Comparison of ENCODE assay signal across 8 cellular contexts in genomic region chr20:63864978-63865640, GRCh38. TPM values are rescaled to one million over a fixed set of nuclear protein-coding genes. Genes with fewer than 3 reads are reported as not detected.
DNase-seq lines count a peak whose midpoint lies in the region; FAIRE-seq and TF ChIP-seq lines count a peak whose summit lies in the region.

TSS of gene TPD52L2 (plus strand) at chr20:63865270. CDS start at chr20:63865366, 96 bp downstream.

- DNase-seq in GF-D8 (lab: John Stamatoyannopoulos, UW) (peak; percentile 96), HEK293T (ENCODE audit: extremely low spot score) (peak; percentile 97), NAMALWA (ENCODE audit: low spot score) (peak; percentile 98), SK-N-DZ (ENCODE audit: low spot score) (peak; percentile 100), frontal cortex (ENCODE audit: low spot score in 2 of 2) (peak; percentile 99), neuronal stem cell (ENCODE audit: low spot score) (peak; percentile 96)
- peak; percentile 99 for DNase-seq in activated naive CD4-positive, alpha-beta T cell treated with anti-CD3 and anti-CD28 coated beads for 36 hours

- H3K4me3 ChIP-seq in neuronal stem cell (ENCODE audit: low read length in 2 of 2), result peak within 1 kb of the TSS; percentile 87 to 97

- H3K9me3 Mint-ChIP-seq in activated naive CD4-positive, alpha-beta T cell treated with anti-CD3 and anti-CD28 coated beads for 36 hours, result no peaks in the 10 kb centered on the region

- peaks cover 17% of the 10 kb centered on the region for H3K79me1 ChIP-seq in neuronal stem cell (ENCODE audit: low read depth, low read length)

- WGBS in neuronal stem cell (ENCODE audit: extremely low coverage in 2 of 2, insufficient read length in 2 of 2, insufficient replicate concordance in 1 of 2), 2 donors, result no CpG with 5 or more reads among the region's 68 CpGs

- no peak for FAIRE-seq in frontal cortex (lab: Jason Lieb, UNC)

- no peak within 1 kb of the TSS for H4K91ac ChIP-seq in neuronal stem cell (ENCODE audit: low read depth, low read length, poor library complexity)

- no peaks in the 10 kb centered on the region for H3K9me3 ChIP-seq in neuronal stem cell (replicated peaks in 1 of 2; ENCODE audit: control insufficient read depth in 2 of 2, insufficient read depth in 1 of 2, low read depth in 1 of 2, low read length in 2 of 2)

- peak within 1 kb of the TSS; percentile 2 for H3K4ac ChIP-seq in neuronal stem cell (ENCODE audit: low read length)

- H4K8ac ChIP-seq in neuronal stem cell (ENCODE audit: low read depth, low read length), result peak within 1 kb of the TSS; percentile 98

- peak within 1 kb of the TSS; percentile 94 for H2AFZ ChIP-seq in neuronal stem cell (ENCODE audit: low read length)

- H3K4me1 ChIP-seq in neuronal stem cell (ENCODE audit: control insufficient read depth in 2 of 2, insufficient read depth in 1 of 2, low read depth in 1 of 2, low read length in 2 of 2), result peaks cover 5 to 8% of the 10 kb centered on the region in 2 donors

- no peak within 1 kb of the TSS for H2BK120ac ChIP-seq in neuronal stem cell (ENCODE audit: low read depth, low read length)

- peak within 1 kb of the TSS; percentile 99 for H3K23ac ChIP-seq in neuronal stem cell (ENCODE audit: low read depth, low read length, poor library complexity)

- H2BK5ac ChIP-seq in neuronal stem cell (ENCODE audit: low read length), result peak within 1 kb of the TSS; percentile 90

- peak within 1 kb of the TSS; percentile 84 for H2AK5ac ChIP-seq in neuronal stem cell (ENCODE audit: low read depth, low read length)

- no peak within 1 kb of the TSS for H2BK12ac ChIP-seq in neuronal stem cell (ENCODE audit: low read length)

- peaks cover 24 to 55% of the 10 kb centered on the region in 2 donors for H3K36me3 ChIP-seq in neuronal stem cell (replicated peaks in 1 of 2; ENCODE audit: control insufficient read depth in 2 of 2, insufficient read depth in 2 of 2, low read length in 2 of 2)

- peak within 1 kb of the TSS; percentile 93 for H3K18ac ChIP-seq in neuronal stem cell (ENCODE audit: low read length)

- H3K36me3 Mint-ChIP-seq in activated naive CD4-positive, alpha-beta T cell treated with anti-CD3 and anti-CD28 coated beads for 36 hours (ENCODE audit: low read depth), result peaks cover 23% of the 10 kb centered on the region

- H3K27me3 Mint-ChIP-seq in activated naive CD4-positive, alpha-beta T cell treated with anti-CD3 and anti-CD28 coated beads for 36 hours (ENCODE audit: low read depth), result no peaks in the 10 kb centered on the region

- CTCF ChIA-PET in HEK293T (lab: Yijun Ruan, JAX), result interaction anchor here (0.7 to 1.5 kb wide), 3 partner anchors 17 to 90 kb away, joined by 3 to 7 read pairs (median 3); no protein-coding TSS in a partner anchor
- CTCF ChIA-PET in activated naive CD4-positive, alpha-beta T cell treated with anti-CD3 and anti-CD28 coated beads for 36 hours (lab: Charles Lee), result interaction anchor here (0.9 to 2.2 kb wide), 6 partner anchors 31 to 328 kb away, joined by 3 to 9 read pairs (median 4); partner anchors contain the start of gene PTK6

- peak within 1 kb of the TSS; percentile 98 for H3K4me2 ChIP-seq in neuronal stem cell (ENCODE audit: insufficient read depth, low read length, poor library complexity, severe bottlenecking)

- H3K4me3 Mint-ChIP-seq in activated naive CD4-positive, alpha-beta T cell treated with anti-CD3 and anti-CD28 coated beads for 36 hours, result peak within 1 kb of the TSS; percentile 87

- peak within 1 kb of the TSS; percentile 81 for H3K27ac ChIP-seq in neuronal stem cell (replicated peaks; ENCODE audit: low read length)

- H3K27me3 ChIP-seq in neuronal stem cell (ENCODE audit: control insufficient read depth in 3 of 3, insufficient read depth in 3 of 3, low read depth in 1 of 3, low read length in 3 of 3), result no peaks in the 10 kb centered on the region

- POLR2A ChIA-PET in HEK293T (lab: Yijun Ruan, JAX), result interaction anchor here (0.6 to 2.2 kb wide), 32 partner anchors 9 to 327 kb away, joined by 3 to 30 read pairs (median 4); partner anchors contain the start of genes ARFRP1, DNAJC5, PRPF6 and RTEL1

- intact Hi-C loops in activated naive CD4-positive, alpha-beta T cell treated with anti-CD3 and anti-CD28 coated beads for 36 hours (cut with micrococcal nuclease), result loop anchor here (1.0 to 2.0 kb wide), 12 partner anchors 8 to 649 kb away; partner anchors contain the start of genes ARFRP1, GMEB2, LIME1 and PRPF6

- no peak for TF ChIP-seq CTCF in subcutaneous adipose tissue (IDR thresholded peaks at IDR 0.05; ENCODE audit: low read depth)

- peak within 1 kb of the TSS; percentile 92 for H3K9ac ChIP-seq in neuronal stem cell (ENCODE audit: low read depth, low read length, poor library complexity)

- peak within 1 kb of the TSS; percentile 94 for H3K27ac Mint-ChIP-seq in activated naive CD4-positive, alpha-beta T cell treated with anti-CD3 and anti-CD28 coated beads for 36 hours

- peak within 1 kb of the TSS; percentile 43 for H2BK15ac ChIP-seq in neuronal stem cell (ENCODE audit: low read length)

- peak within 1 kb of the TSS; percentile 63 for H3K14ac ChIP-seq in neuronal stem cell (ENCODE audit: low read length)

- peaks cover 24% of the 10 kb centered on the region for H3K4me1 Mint-ChIP-seq in activated naive CD4-positive, alpha-beta T cell treated with anti-CD3 and anti-CD28 coated beads for 36 hours (ENCODE audit: low read depth)

TF ChIP-seq in HEK293T, 16 proteins besides CTCF, POLR2A, EP300 and RAD21:
- TF ChIP-seq CTBP1 (IDR thresholded peaks at IDR 0.05; ENCODE audit: borderline replicate concordance) (no peak; the same call in 1 of the 2 replicates), ELF4 (IDR thresholded peaks at IDR 0.05) (peak; percentile 68), SUZ12 (IDR thresholded peaks at IDR 0.05) (no peak), NFRKB (IDR thresholded peaks at IDR 0.05) (no peak), TARDBP (IDR thresholded peaks at IDR 0.05) (no peak), ZNF384 (IDR thresholded peaks at IDR 0.05) (no peak), PKNOX1 (IDR thresholded peaks at IDR 0.05) (peak; percentile 45; the same call in 1 of the 2 replicates), L3MBTL2 (conservative IDR thresholded peaks at IDR 0.05) (peak; percentile 98), HDGF (IDR thresholded peaks at IDR 0.05; ENCODE audit: borderline replicate concordance) (no peak)

RNA-seq across cellular contexts. Expression of gene TPD52L2, which starts in this region (rescaled TPM):
- polyA plus RNA-seq in SK-N-DZ (2014; cell fraction: cytosol; rRNA removed), result 182 and 220 TPM in 2 replicates
- polyA plus RNA-seq in SK-N-DZ (2014; cell fraction: nucleus; rRNA removed), result 224 and 314 TPM in 2 replicates
- total RNA-seq in activated naive CD4-positive, alpha-beta T cell treated with anti-CD3 and anti-CD28 coated beads for 36 hours, result 10 to 100 TPM; 38.2 to 38.9 TPM
- total RNA-seq in frontal cortex (22.4 TPM), subcutaneous adipose tissue (100 to 1,000 TPM; 110 to 165 (median 152) TPM)
- polyA plus RNA-seq in neuronal stem cell (2013, experiment 1 of 2), result 48.5 TPM
- 47.7 TPM for polyA plus RNA-seq in neuronal stem cell (2013, experiment 2 of 2)

Comparison
In these comparisons a context has a peak if more than half of its experiments do, and no peak if none do; other contexts are left out.
1. Peak in every context shown above with its lines: DNase-seq, H3K4me3 ChIP-seq and H3K27ac ChIP-seq.